8 cellular contexts compared by ENCODE assay signal in genomic region chr14:20343092-20343854, GRCh38. TPM values are rescaled to one million over a fixed set of nuclear protein-coding genes. Genes with fewer than 3 reads are reported as not detected.
DNase-seq lines count a peak whose midpoint lies in the region; ATAC-seq, FAIRE-seq and TF ChIP-seq lines count a peak whose summit lies in the region.

Gene PARP2 (plus strand): TSS chr14:20343635. CDS start chr14:20343642, 7 bp downstream.

- H3K4me3 Mint-ChIP-seq in activated T-cell treated with anti-CD3 and anti-CD28 coated beads, Interleukin-2, amount 50 U/mL, for 72 hours: peak within 1 kb of the TSS; percentile 84 to 87

- H3K27ac ChIP-seq in KOPT-K1 (ENCODE audit: low read depth, low read length, poor library complexity, severe bottlenecking) (peak within 1 kb of the TSS; percentile 69), esophagus muscularis mucosa (replicated peaks in 1 of 4) (peak within 1 kb of the TSS; percentile 87 to 95 (median 90)), muscle layer of duodenum (ENCODE audit: low read length) (peak within 1 kb of the TSS; percentile 91)

- no peaks in the 10 kb centered on the region for H3K9me3 Mint-ChIP-seq in activated T-cell treated with anti-CD3 and anti-CD28 coated beads, Interleukin-2, amount 50 U/mL, for 72 hours

- H3K4me3 ChIP-seq in esophagus muscularis mucosa (peak within 1 kb of the TSS; percentile 57 to 84 (median 66)), muscle layer of duodenum (ENCODE audit: low read depth in 1 of 2, low read length in 2 of 2) (peak within 1 kb of the TSS; percentile 75 to 88)

- no peaks in the 10 kb centered on the region for H3K9me3 ChIP-seq in KOPT-K1 (ENCODE audit: insufficient read depth, low read length, poor library complexity, severe bottlenecking)
- H3K9me3 ChIP-seq in esophagus muscularis mucosa: no peaks in the 10 kb centered on the region
- H3K9me3 ChIP-seq in muscle layer of duodenum (ENCODE audit: control insufficient read depth in 1 of 2, low read length in 2 of 2): no peaks in the 10 kb centered on the region

- H3K27me3 Mint-ChIP-seq in activated T-cell treated with anti-CD3 and anti-CD28 coated beads, Interleukin-2, amount 50 U/mL, for 72 hours (ENCODE audit: low read depth): no peaks in the 10 kb centered on the region

- DNase-seq in DMS79 treated with DMSO at 0.1 percent for 48 hours (lab: John Stamatoyannopoulos, UW): peak; percentile 100
- peak; percentile 96 for DNase-seq in RCC 7860 (ENCODE audit: low spot score)
- DNase-seq in activated T-cell treated with anti-CD3 and anti-CD28 coated beads, Interleukin-2, amount 50 U/mL, for 72 hours: peak; percentile 94 to 96
- DNase-seq in esophagus muscularis mucosa (ENCODE audit: extremely low spot score): peak; percentile 98
- DNase-seq in stimulated activated CD8-positive, alpha-beta memory T cell treated with anti-CD3 and anti-CD28 coated beads, Interleukin-7, amount 100 ng/mL, for 4 hours (ENCODE audit: low read depth in 2 of 2): peak; percentile 86 to 89

- H3K27me3 ChIP-seq in esophagus muscularis mucosa (no peaks in the 10 kb centered on the region), muscle layer of duodenum (ENCODE audit: low read depth, low read length) (no peaks in the 10 kb centered on the region)

- H3K27ac Mint-ChIP-seq in activated T-cell treated with anti-CD3 and anti-CD28 coated beads, Interleukin-2, amount 50 U/mL, for 72 hours: peak within 1 kb of the TSS; percentile 88

- FAIRE-seq in RCC 7860 (lab: Jason Lieb, UNC): peak; percentile 82

- TF ChIP-seq CTCF in esophagus muscularis mucosa (IDR thresholded peaks at IDR 0.05): no peak

- peak; percentile 94 for ATAC-seq in GM21786 (IDR thresholded peaks at IDR 0.05; ENCODE audit: unreplicated experiment)
- ATAC-seq in activated T-cell treated with anti-CD3 and anti-CD28 coated beads, Interleukin-2, amount 50 U/mL, for 72 hours (replicated peaks in 1 of 2): peak; percentile 92 to 95

- H3K36me3 Mint-ChIP-seq in activated T-cell treated with anti-CD3 and anti-CD28 coated beads, Interleukin-2, amount 50 U/mL, for 72 hours (ENCODE audit: insufficient read depth in 2 of 2): peaks cover 4 to 18% of the 10 kb centered on the region in 2 donors

- intact Hi-C loops in esophagus muscularis mucosa (cut with DNase I): loop anchor here (5.0 kb wide), 1 partner anchor 114 kb away; the partner anchor contains the start of gene APEX1

- WGBS in esophagus muscularis mucosa: 0% methylated on average over 25 of the region's 50 CpGs

- TF ChIP-seq EP300 in esophagus muscularis mucosa (IDR thresholded peaks at IDR 0.05): no peak

- H3K36me3 ChIP-seq in KOPT-K1 (ENCODE audit: insufficient read depth, low read length) (peaks cover 34% of the 10 kb centered on the region), esophagus muscularis mucosa (peaks cover 7 to 33% (median 22%) of the 10 kb centered on the region in 4 donors), muscle layer of duodenum (ENCODE audit: control insufficient read depth in 1 of 2, insufficient read depth in 2 of 2, low read length in 2 of 2) (peaks cover 6 to 24% of the 10 kb centered on the region in 2 donors)

- peak; percentile 98 for TF ChIP-seq POLR2A in esophagus muscularis mucosa (IDR thresholded peaks at IDR 0.05; ENCODE audit: low read depth)

- H3K4me1 Mint-ChIP-seq in activated T-cell treated with anti-CD3 and anti-CD28 coated beads, Interleukin-2, amount 50 U/mL, for 72 hours (ENCODE audit: low read depth): peaks cover 21% of the 10 kb centered on the region

- H3K4me1 ChIP-seq in esophagus muscularis mucosa (peaks cover 9 to 15% (median 11%) of the 10 kb centered on the region in 4 donors), muscle layer of duodenum (ENCODE audit: control insufficient read depth in 1 of 2, insufficient read depth in 2 of 2, low read length in 2 of 2) (peaks cover 5 to 9% of the 10 kb centered on the region in 2 donors)

RNA-seq across cellular contexts. Expression of gene PARP2, which starts in this region (rescaled TPM):
- 10 to 100 TPM; 31.1 to 39.5 TPM for total RNA-seq in activated T-cell treated with anti-CD3 and anti-CD28 coated beads, Interleukin-2, amount 50 U/mL, for 72 hours
- total RNA-seq in esophagus muscularis mucosa: 10 to 100 TPM in 2 of 4 donors, 1 to 10 TPM in 2; 5.8 to 17.4 (median 8.9) TPM

Comparison
In these comparisons a context has a peak if more than half of its experiments do, and no peak if none do; other contexts are left out.
1. Peak in every context shown above with its lines: DNase-seq, ATAC-seq, H3K4me3 ChIP-seq and H3K27ac ChIP-seq.